In genomic region chr4:98926257-98926656, GRCh38 we compare ENCODE assay signal across 1 cellular context.
TF ChIP-seq lines count a peak whose summit lies in the region.

No MANE protein-coding gene starts in this region.

TF ChIP-seq in GM12878, 131 proteins besides CTCF, POLR2A, EP300 and RAD21:
- TF ChIP-seq MLLT1 (IDR thresholded peaks at IDR 0.05): peak; percentile 80
